Comparison of ENCODE assay signal across 19 cellular contexts in the genomic region with DNA sequence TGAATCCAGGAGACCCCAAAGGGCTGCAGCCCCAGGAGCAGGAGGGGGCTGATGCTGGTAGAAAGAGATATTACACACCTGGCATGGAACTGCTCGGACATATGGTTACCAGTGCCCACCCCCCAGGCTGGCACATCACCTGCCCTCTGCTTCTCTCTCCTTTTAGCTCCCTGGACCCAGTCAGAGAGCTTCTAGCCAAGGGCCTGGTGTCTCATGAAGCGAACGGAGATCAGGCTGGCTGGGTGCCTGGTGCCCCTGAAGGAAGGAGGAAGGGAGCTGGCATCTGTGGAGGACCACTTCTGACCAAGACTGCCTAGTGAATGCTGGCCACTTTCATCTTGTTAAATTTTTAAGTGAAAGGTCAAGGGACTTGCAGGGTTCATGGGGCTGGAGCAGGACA. TPM values are rescaled to one million over a fixed set of nuclear protein-coding genes. Genes with fewer than 3 reads are reported as not detected.
"Had no signal": no experiment of that assay in that cellular context is flagged by ENCODE, and none has a peak within 500 bp of the region (broad histone marks: within the 10 kb centered on the region; RNA-seq: fewer than 3 reads in every experiment).

No MANE protein-coding gene starts in this region.

- ATAC-seq: activated T-cell treated with anti-CD3 and anti-CD28 coated beads, Interleukin-2, amount 50 U/mL, for 4 hours; activated T-helper 17 cell treated with anti-CD3 and anti-CD28 coated beads, Interleukin-2, amount 50 U/mL, for 72 hours; T-helper 17 cell had no signal

- DNase-seq: activated CD4-positive, alpha-beta memory T cell treated with anti-CD3 and anti-CD28 coated beads for 36 hours; activated CD4-positive, alpha-beta T cell treated with anti-CD3 and anti-CD28 coated beads, Interleukin-2, amount 10 ng/mL, durations not matched to agents 7 days and 5 days; activated CD4-positive, CD25-positive, alpha-beta regulatory T cell; activated CD8-positive, alpha-beta memory T cell treated with anti-CD3 and anti-CD28 coated beads for 24 hours; activated gamma-delta T cell; activated naive CD4-positive, alpha-beta T cell treated with anti-CD3 and anti-CD28 coated beads for 36 hours; activated T-cell treated with anti-CD3 and anti-CD28 coated beads, Interleukin-2, amount 50 U/mL, for 4 hours; MG63; NCI-H146; NCI-H187 treated with DMSO at 0.1 percent for 48 hours; NCI-H2171; NCI-H2227 treated with DMSO at 0.1 percent for 48 hours; NCI-H82; Peyer's patch; SIG-M5; T-helper 17 cell; T-helper 9 cell had no signal

- H3K27ac Mint-ChIP-seq: activated CD4-positive, alpha-beta memory T cell treated with anti-CD3 and anti-CD28 coated beads for 36 hours; activated CD4-positive, alpha-beta T cell treated with anti-CD3 and anti-CD28 coated beads, Interleukin-2, amount 10 ng/mL, durations not matched to agents 7 days and 5 days; activated naive CD4-positive, alpha-beta T cell treated with anti-CD3 and anti-CD28 coated beads for 36 hours; activated naive CD8-positive, alpha-beta T cell; activated T-helper 17 cell treated with anti-CD3 and anti-CD28 coated beads, Interleukin-2, amount 50 U/mL, for 72 hours; T-helper 17 cell had no signal

- H3K36me3 Mint-ChIP-seq: activated CD4-positive, alpha-beta memory T cell treated with anti-CD3 and anti-CD28 coated beads for 36 hours; activated naive CD8-positive, alpha-beta T cell had no signal

- H3K4me3 Mint-ChIP-seq: activated CD4-positive, alpha-beta memory T cell treated with anti-CD3 and anti-CD28 coated beads for 36 hours; activated CD4-positive, alpha-beta T cell treated with anti-CD3 and anti-CD28 coated beads, Interleukin-2, amount 10 ng/mL, durations not matched to agents 7 days and 5 days; activated naive CD4-positive, alpha-beta T cell treated with anti-CD3 and anti-CD28 coated beads for 36 hours; activated naive CD8-positive, alpha-beta T cell; activated T-cell treated with anti-CD3 and anti-CD28 coated beads, Interleukin-2, amount 50 U/mL, for 4 hours; activated T-helper 17 cell treated with anti-CD3 and anti-CD28 coated beads, Interleukin-2, amount 50 U/mL, for 72 hours; T-helper 17 cell had no signal

- H3K9me3 Mint-ChIP-seq: activated T-cell treated with anti-CD3 and anti-CD28 coated beads, Interleukin-2, amount 50 U/mL, for 4 hours; activated T-helper 17 cell treated with anti-CD3 and anti-CD28 coated beads, Interleukin-2, amount 50 U/mL, for 72 hours had no signal

- H3K4me1 Mint-ChIP-seq: activated CD4-positive, alpha-beta T cell treated with anti-CD3 and anti-CD28 coated beads, Interleukin-2, amount 10 ng/mL, durations not matched to agents 7 days and 5 days; activated T-helper 17 cell treated with anti-CD3 and anti-CD28 coated beads, Interleukin-2, amount 50 U/mL, for 72 hours had no signal

- H3K27ac ChIP-seq: Peyer's patch had no signal

RNA-seq across cellular contexts. Expression of a gene that starts 53.1 kb away (rescaled TPM):
- total RNA-seq: activated CD4-positive, alpha-beta T cell treated with anti-CD3 and anti-CD28 coated beads, Interleukin-2, amount 10 ng/mL, durations not matched to agents 7 days and 5 days had no signal
